ENCODE assay signal across 21 cellular contexts in genomic region chr9:37812773-37813379, GRCh38.
"Had no signal": no experiment of that assay in that cellular context is flagged by ENCODE, and none has a peak within 500 bp of the region (broad histone marks: within the 10 kb centered on the region; RNA-seq: fewer than 3 reads in every experiment).

No MANE protein-coding gene starts in this region.

- DNase-seq: activated CD4-positive, alpha-beta T cell treated with anti-CD3 and anti-CD28 coated beads for 48 hours; activated CD4-positive, CD25-positive, alpha-beta regulatory T cell; activated CD8-positive, alpha-beta T cell treated with anti-CD3 and anti-CD28 coated beads, Interleukin-2, amount 10 ng/mL, durations not matched to agents 7 days and 5 days; activated effector memory CD4-positive, alpha-beta T cell treated with Interleukin-2 at 50 U/mL for 16 hours; activated naive CD4-positive, alpha-beta T cell treated with anti-CD3 and anti-CD28 coated beads, Interleukin-2, amount 10 ng/mL, durations not matched to agents 7 days and 5 days; activated naive CD8-positive, alpha-beta T cell treated with anti-CD3 and anti-CD28 coated beads, Interleukin-2, amount 50 U/mL, for 24 hours; activated T-cell treated with anti-CD3 and anti-CD28 coated beads, Interleukin-2, amount 50 U/mL, for 4 hours; anterior cingulate cortex; central memory CD4-positive, alpha-beta T cell; colonic mucosa; effector CD4-positive, alpha-beta T cell; gastrocnemius medialis; heart left ventricle; left lung; stimulated activated CD4-positive, alpha-beta T cell treated with anti-CD3 and anti-CD28 coated beads, Interleukin-2, amount 100 ng/mL, for 24 hours; transverse colon had no signal

- H3K4me3 ChIP-seq: colonic mucosa, gastrocnemius medialis, heart left ventricle, left lung, suprapubic skin, transverse colon, vagina had no signal

- H3K27me3 ChIP-seq: colonic mucosa, gastrocnemius medialis, heart left ventricle, left lung, suprapubic skin, transverse colon, vagina had no signal

- H3K27ac ChIP-seq: colonic mucosa, gastrocnemius medialis, heart left ventricle, suprapubic skin, transverse colon, vagina had no signal

- H3K4me3 Mint-ChIP-seq: activated CD8-positive, alpha-beta T cell treated with anti-CD3 and anti-CD28 coated beads, Interleukin-2, amount 10 ng/mL, durations not matched to agents 7 days and 5 days; activated naive CD4-positive, alpha-beta T cell treated with anti-CD3 and anti-CD28 coated beads, Interleukin-2, amount 10 ng/mL, durations not matched to agents 7 days and 5 days; activated naive CD8-positive, alpha-beta T cell treated with anti-CD3 and anti-CD28 coated beads, Interleukin-2, amount 50 U/mL, for 24 hours; activated T-cell treated with anti-CD3 and anti-CD28 coated beads, Interleukin-2, amount 50 U/mL, for 4 hours; brain; stimulated activated naive CD8-positive, alpha-beta T cell treated with anti-CD3 and anti-CD28 coated beads, Interleukin-15, Interleukin-2, amounts not matched to agents 100 ng/mL and 50 ng/mL, for 24 hours had no signal

- H3K9me3 ChIP-seq: colonic mucosa, gastrocnemius medialis, heart left ventricle, left lung, suprapubic skin, transverse colon, vagina had no signal

- H3K4me1 ChIP-seq: colonic mucosa, gastrocnemius medialis, suprapubic skin, transverse colon, vagina had no signal

- H3K27ac Mint-ChIP-seq: activated CD8-positive, alpha-beta T cell treated with anti-CD3 and anti-CD28 coated beads, Interleukin-2, amount 10 ng/mL, durations not matched to agents 7 days and 5 days; activated naive CD8-positive, alpha-beta T cell treated with anti-CD3 and anti-CD28 coated beads, Interleukin-2, amount 50 U/mL, for 24 hours; stimulated activated naive CD8-positive, alpha-beta T cell treated with anti-CD3 and anti-CD28 coated beads, Interleukin-15, Interleukin-2, amounts not matched to agents 100 ng/mL and 50 ng/mL, for 24 hours had no signal

- H3K4me1 Mint-ChIP-seq: brain had no signal

- H3K27me3 Mint-ChIP-seq: activated naive CD4-positive, alpha-beta T cell treated with anti-CD3 and anti-CD28 coated beads, Interleukin-2, amount 10 ng/mL, durations not matched to agents 7 days and 5 days; activated naive CD8-positive, alpha-beta T cell treated with anti-CD3 and anti-CD28 coated beads, Interleukin-2, amount 50 U/mL, for 24 hours; brain; progenitor cell of endocrine pancreas; stimulated activated naive CD8-positive, alpha-beta T cell treated with anti-CD3 and anti-CD28 coated beads, Interleukin-15, Interleukin-2, amounts not matched to agents 100 ng/mL and 50 ng/mL, for 24 hours had no signal

- H3K36me3 ChIP-seq: colonic mucosa, gastrocnemius medialis, left lung, suprapubic skin, transverse colon, vagina had no signal

- ATAC-seq: activated CD8-positive, alpha-beta T cell treated with anti-CD3 and anti-CD28 coated beads, Interleukin-2, amount 10 ng/mL, durations not matched to agents 7 days and 5 days; activated naive CD8-positive, alpha-beta T cell treated with anti-CD3 and anti-CD28 coated beads, Interleukin-2, amount 50 U/mL, for 24 hours; activated T-cell treated with anti-CD3 and anti-CD28 coated beads, Interleukin-2, amount 50 U/mL, for 4 hours; gastrocnemius medialis; heart left ventricle; left lung had no signal
